In genomic region chr17:9606453-9606852, GRCh38 we compare ENCODE assay signal across 11 cellular contexts. TPM values are rescaled to one million over a fixed set of nuclear protein-coding genes. Genes with fewer than 3 reads are reported as not detected.
"Had no signal": no experiment of that assay in that cellular context is flagged by ENCODE, and none has a peak within 500 bp of the region (broad histone marks: within the 10 kb centered on the region; RNA-seq: fewer than 3 reads in every experiment).

No MANE protein-coding gene starts in this region.

- H3K4me2 ChIP-seq: KMS-11 had no signal

- H3K27ac Mint-ChIP-seq: H9, HFFc6 had no signal

- DNase-seq: GM23248, GOT3, H9, HCEC 1CT, HFFc6, IMR-90, KBM-7 had no signal

- H3K9ac ChIP-seq: GM23248, KMS-11 had no signal

- H3K9me3 Mint-ChIP-seq: H9 had no signal

- H3K27ac ChIP-seq: GM23248, HL-60, KMS-11 had no signal

- FAIRE-seq: H54 had no signal

- H3K4me3 ChIP-seq: GM23248 had no signal

- H3K4me1 Mint-ChIP-seq: H9 had no signal

- H2AFZ ChIP-seq: GM23248 had no signal

- H3K4me3 Mint-ChIP-seq: H9, HFFc6 had no signal

RNA-seq across cellular contexts. Expression of gene CFAP52, which starts 30.0 kb away (rescaled TPM):
- total RNA-seq: GM23248, H9, HFFc6, HT1080, IMR-90 had no signal

RNA-seq across cellular contexts. Expression of gene USP43, which starts 38.9 kb away (rescaled TPM):
- total RNA-seq: GM23248, IMR-90 had no signal
- polyA plus RNA-seq: IMR-90 had no signal
